Comparison of ENCODE assay signal across 12 cellular contexts in genomic region chr3:113079532-113079931, GRCh38.
A peak's percentile ranks its signal among the peaks of the same experiment; 100 is the strongest.
DNase-seq lines count a peak whose midpoint lies in the region; ATAC-seq and TF ChIP-seq lines count a peak whose summit lies in the region.
"Had no signal": no experiment of that assay in that cellular context is flagged by ENCODE, and none has a peak within 500 bp of the region (broad histone marks: within the 10 kb centered on the region; RNA-seq: fewer than 3 reads in every experiment).

No MANE protein-coding gene starts in this region.

- intact Hi-C loops in breast epithelium (cut with DNase I; ENCODE audit: low total_unique reads) = no loop called here
- intact Hi-C loops in dorsolateral prefrontal cortex (cut with DNase I) = no loop called here
- intact Hi-C loops in mammary epithelial cell (cut with micrococcal nuclease) = no loop called here

- no peak overlapping the region for H3K18ac ChIP-seq in trophoblast cell (ENCODE audit: low read length)

- H3K4me2 ChIP-seq in trophoblast cell (ENCODE audit: low read length) (no peak overlapping the region), mammary epithelial cell (ENCODE audit: insufficient read depth, low read depth, low read length) (no peak overlapping the region)

- no peak overlapping the region for H3K9ac ChIP-seq in trophoblast cell (ENCODE audit: low read length)
- H3K9ac ChIP-seq in mammary epithelial cell (ENCODE audit: insufficient read depth, low read length) = no peak overlapping the region

- H3K4me3 ChIP-seq in breast epithelium (no peak overlapping the region), dorsolateral prefrontal cortex (peak overlapping the region in 53 of 59 donors; percentile 3 to 55 (median 34)), trophoblast cell (ENCODE audit: low read depth, low read length) (no peak overlapping the region), mammary epithelial cell (replicated peaks in 1 of 3; ENCODE audit: insufficient read depth in 1 of 3, low read depth in 2 of 3, low read length in 3 of 3) (no peak overlapping the region)

- H4K12ac ChIP-seq in trophoblast cell (ENCODE audit: low read depth, low read length) = no peak overlapping the region

- H4K8ac ChIP-seq in trophoblast cell (ENCODE audit: low read depth, low read length) = no peak overlapping the region

- no peak overlapping the region for H3K27ac ChIP-seq in breast epithelium
- peak overlapping the region in 11 of 59 donors; percentile 0 to 51 (median 17) for H3K27ac ChIP-seq in dorsolateral prefrontal cortex
- H3K27ac ChIP-seq in trophoblast cell (ENCODE audit: low read depth, low read length) = no peak overlapping the region
- H3K27ac ChIP-seq in mammary epithelial cell (ENCODE audit: insufficient read depth, low read depth, low read length) = no peak overlapping the region

- H2AFZ ChIP-seq in trophoblast cell (ENCODE audit: insufficient read depth, low read length, poor library complexity) (no peak overlapping the region), mammary epithelial cell (ENCODE audit: low read depth, low read length) (no peak overlapping the region)

- no peaks in the 10 kb centered on the region for H3K79me2 ChIP-seq in trophoblast cell (ENCODE audit: control insufficient read depth, insufficient read depth, low read length, poor library complexity)
- no peaks in the 10 kb centered on the region for H3K79me2 ChIP-seq in mammary epithelial cell (ENCODE audit: insufficient read depth, low read length)

- ATAC-seq in HG03060 (IDR thresholded peaks at IDR 0.05; ENCODE audit: low read depth, unreplicated experiment) = peak; percentile 66
- ATAC-seq: left cardiac atrium had no signal

- peak; percentile 9 to 31 for DNase-seq in T47D (ENCODE audit: low read depth in 1 of 2, low spot score in 1 of 2)
- DNase-seq in breast epithelium (ENCODE audit: low spot score in 2 of 2) = no peak
- no peak for DNase-seq in dorsolateral prefrontal cortex
- no peak for DNase-seq in DMS 273 (lab: John Stamatoyannopoulos, UW; ENCODE audit: unreplicated experiment)
- DNase-seq in activated T-cell treated with anti-CD3 and anti-CD28 coated beads, Interleukin-2, amount 50 U/mL, for 1 hour = no peak
- DNase-seq in trophoblast cell = no peak
- DNase-seq in mammary epithelial cell = no peak
- DNase-seq: activated CD4-positive, CD25-positive, alpha-beta regulatory T cell; central memory CD4-positive, alpha-beta T cell; left cardiac atrium; NCI-H2107 had no signal

- no peak overlapping the region for H4K91ac ChIP-seq in trophoblast cell (ENCODE audit: low read depth, low read length)

- no TSS peak for BruUV-seq in mammary epithelial cell (replicated peaks; lab: Mats Ljungman, UMichigan)

- CTCF ChIA-PET in mammary epithelial cell (lab: Charles Lee; ENCODE audit: low non-redundant PET) = no interaction called here

- H3K79me1 ChIP-seq in trophoblast cell (ENCODE audit: low read length) = no peaks in the 10 kb centered on the region

- no peak overlapping the region for H3K14ac ChIP-seq in trophoblast cell (ENCODE audit: low read length)

- H3K9me3 ChIP-seq in breast epithelium (no peaks in the 10 kb centered on the region), trophoblast cell (ENCODE audit: insufficient read depth, low read depth, low read length) (no peaks in the 10 kb centered on the region), mammary epithelial cell (replicated peaks; ENCODE audit: insufficient read depth, low read length) (no peaks in the 10 kb centered on the region)

- H3K23ac ChIP-seq in trophoblast cell (ENCODE audit: low read length) = no peak overlapping the region

- no CpG with 5 or more reads among the region's 6 CpGs for WGBS in trophoblast cell (ENCODE audit: extremely low coverage, insufficient coverage, insufficient read length)
- 58% methylated on average over 6 of the region's 6 CpGs for WGBS in mammary epithelial cell (ENCODE audit: low coverage, missing lambda C conversion rate)

- TF ChIP-seq CTCF in breast epithelium (IDR thresholded peaks at IDR 0.05) (no peak), dorsolateral prefrontal cortex (IDR thresholded peaks at IDR 0.05 in 54 of 56, conservative IDR thresholded peaks at IDR 0.05 in 2 of 56; ENCODE audit: low read depth in 1 of 56, partially characterized antibody in 56 of 56) (no peak), mammary epithelial cell (conservative IDR thresholded peaks at IDR 0.05 in 1 of 2, IDR thresholded peaks at IDR 0.05 in 1 of 2; ENCODE audit: extremely low read depth in 1 of 2, insufficient read depth in 1 of 2, low read depth in 1 of 2, low read length in 2 of 2) (no peak)

- H3K4me1 ChIP-seq in breast epithelium (no peaks in the 10 kb centered on the region), trophoblast cell (ENCODE audit: control insufficient read depth in 1 of 2, insufficient read depth in 2 of 2, low read length in 2 of 2) (no peaks in the 10 kb centered on the region), mammary epithelial cell (ENCODE audit: insufficient read depth, low read length) (no peaks in the 10 kb centered on the region)

- no peak overlapping the region for H2BK120ac ChIP-seq in trophoblast cell (ENCODE audit: insufficient read depth, low read length, poor library complexity)

- H3K36me3 ChIP-seq in breast epithelium = no peaks in the 10 kb centered on the region
- H3K36me3 ChIP-seq in trophoblast cell (ENCODE audit: control insufficient read depth in 1 of 2, insufficient read depth in 2 of 2, low read length in 2 of 2) = no peaks in the 10 kb centered on the region
- H3K36me3 ChIP-seq in mammary epithelial cell (ENCODE audit: insufficient read depth, low read length) = no peaks in the 10 kb centered on the region

- no peak overlapping the region for H2BK12ac ChIP-seq in trophoblast cell (ENCODE audit: low read length)

- dilution Hi-C loops in mammary epithelial cell (cut with HindIII; ENCODE audit: low sequenced_read_pairs) = no loop called here

- H4K20me1 ChIP-seq in mammary epithelial cell (ENCODE audit: insufficient read depth, low read length) = no peaks in the 10 kb centered on the region

- H3K27me3 ChIP-seq in breast epithelium (no peaks in the 10 kb centered on the region), dorsolateral prefrontal cortex (no peaks in the 10 kb centered on the region), trophoblast cell (ENCODE audit: insufficient read depth, low read length) (no peaks in the 10 kb centered on the region), mammary epithelial cell (ENCODE audit: insufficient read depth, low read length) (no peaks in the 10 kb centered on the region)

- TF ChIP-seq POLR2A in breast epithelium (IDR thresholded peaks at IDR 0.05) = no peak

- no peak overlapping the region for H2AK5ac ChIP-seq in trophoblast cell (ENCODE audit: low read length)

- no peak overlapping the region for H2BK5ac ChIP-seq in trophoblast cell (ENCODE audit: low read depth, low read length, poor library complexity)

- H3K4ac ChIP-seq in trophoblast cell (ENCODE audit: low read depth, low read length) = no peak overlapping the region

- in situ Hi-C loops in T47D (cut with HindIII; ENCODE audit: low pct_unique_long_range_greater_than_20kb, low sequenced_read_pairs) (no loop called here), mammary epithelial cell (cut with MboI; ENCODE audit: low sequenced_read_pairs in 2 of 2) (no loop called here)

Comparison
In these comparisons a context has a peak if more than half of its experiments do, and no peak if none do; other contexts are left out.
1. DNase-seq: peak in T47D (2 of 2); none in breast epithelium (0 of 2), dorsolateral prefrontal cortex (0 of 10), DMS 273 (single experiment), activated T-cell treated with anti-CD3 and anti-CD28 coated beads, Interleukin-2, amount 50 U/mL, for 1 hour (single experiment), trophoblast cell (0 of 2) and mammary epithelial cell (single experiment).
2. H3K4me3 ChIP-seq: peak in dorsolateral prefrontal cortex (53 of 59); none in breast epithelium (0 of 3), trophoblast cell (single experiment) and mammary epithelial cell (0 of 3).